19 cellular contexts compared by ENCODE assay signal in the genomic region with DNA sequence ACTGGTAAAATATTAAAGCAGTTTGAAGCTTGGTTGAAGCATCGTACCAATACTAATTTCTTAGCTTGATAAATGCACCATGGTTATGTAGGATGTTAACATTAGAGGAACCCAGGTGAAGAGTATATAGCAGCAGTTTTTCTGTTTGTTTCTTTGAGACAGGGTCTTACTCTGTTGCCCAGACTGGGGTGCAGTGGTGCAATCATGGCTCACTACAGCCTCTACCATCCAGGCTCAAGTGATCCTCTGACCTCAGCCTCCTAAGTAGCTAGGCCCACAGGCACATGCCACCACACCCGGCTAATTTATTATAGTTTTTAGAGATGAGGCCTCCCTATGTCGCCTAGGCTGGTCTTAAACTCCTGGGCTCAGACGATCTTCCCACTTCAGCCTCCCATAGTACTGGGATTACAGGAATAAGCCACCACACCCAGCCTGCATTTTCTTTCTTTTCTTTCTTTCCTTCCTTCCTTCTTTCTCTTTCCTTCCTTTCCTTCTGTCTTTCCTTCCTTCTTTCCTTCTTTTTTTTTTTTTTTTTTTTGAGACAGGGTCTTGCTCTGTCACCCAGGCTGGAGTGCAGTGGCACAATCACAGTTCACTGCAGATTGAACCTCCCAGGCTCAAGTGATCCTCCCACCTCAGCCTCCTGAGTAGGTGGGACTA.
"Had no signal": no experiment of that assay in that cellular context is flagged by ENCODE, and none has a peak within 500 bp of the region (broad histone marks: within the 10 kb centered on the region; RNA-seq: fewer than 3 reads in every experiment).

No MANE protein-coding gene starts in this region.

- ATAC-seq: Panc1, SK-N-SH treated with all-trans-retinoic acid at 6 μM for 48 hours had no signal

- DNase-seq: Karpas-422, KG1, MM.1S, MV-4-11, NCI-H1048, NCI-H1105, NCI-H1436 treated with DMSO at 0.1 percent for 48 hours, NCI-H1694, NCI-H187 treated with DMSO at 0.1 percent for 48 hours, NCI-H2029 treated with DMSO at 0.1 percent for 48 hours, NCI-H2171 treated with DMSO at 0.1 percent for 48 hours, NCI-H524, NCI-H526 treated with DMSO at 0.1 percent for 48 hours, NCI-H774, PC-3, SHP77 had no signal

- H3K27ac ChIP-seq: RWPE1 had no signal
